In genomic region chr15:35101335-35101734, GRCh38 we compare ENCODE assay signal across 31 cellular contexts. TPM values are rescaled to one million over a fixed set of nuclear protein-coding genes. Genes with fewer than 3 reads are reported as not detected.
"Had no signal": no experiment of that assay in that cellular context is flagged by ENCODE, and none has a peak within 500 bp of the region (broad histone marks: within the 10 kb centered on the region; RNA-seq: fewer than 3 reads in every experiment).

No MANE protein-coding gene starts in this region.

- H3K27me3 ChIP-seq: colonic mucosa, esophagus squamous epithelium, gastrocnemius medialis, heart right ventricle had no signal

- H3K9me3 Mint-ChIP-seq: dendritic cell treated with granulocyte-macrophage colony-stimulating factor and Interleukin-4, amounts not matched to agents 40 ng/mL and 50 ng/mL, for 4 days; effector memory CD8-positive, alpha-beta T cell; endodermal cell had no signal

- H3K4me1 ChIP-seq: colonic mucosa, esophagus squamous epithelium, gastrocnemius medialis, heart right ventricle, left ventricle myocardium inferior, lower lobe of right lung had no signal

- H3K27ac ChIP-seq: colonic mucosa, epithelial cell of prostate, esophagus squamous epithelium, gastrocnemius medialis, heart right ventricle, left ventricle myocardium inferior, lower lobe of right lung had no signal

- H3K27me3 Mint-ChIP-seq: dendritic cell treated with granulocyte-macrophage colony-stimulating factor and Interleukin-4, amounts not matched to agents 40 ng/mL and 50 ng/mL, for 4 days had no signal

- DNase-seq: colonic mucosa; cortex of kidney; effector CD8-positive, alpha-beta T cell; effector memory CD8-positive, alpha-beta T cell; endodermal cell; erythroblast; esophagus squamous epithelium; foreskin fibroblast; foreskin melanocyte; gastrocnemius medialis; glutamatergic neuron; head of caudate nucleus; heart right ventricle; hippocampal formation; left cardiac atrium; left ventricle myocardium inferior; lower lobe of right lung; mesenchymal stem cell; midbrain had no signal

- H3K4me3 Mint-ChIP-seq: dendritic cell treated with granulocyte-macrophage colony-stimulating factor and Interleukin-4, amounts not matched to agents 40 ng/mL and 50 ng/mL, for 4 days; effector memory CD8-positive, alpha-beta T cell; endodermal cell had no signal

- H3K4me3 ChIP-seq: colonic mucosa, esophagus squamous epithelium, gastrocnemius medialis, heart right ventricle, left ventricle myocardium inferior, lower lobe of right lung had no signal

- FAIRE-seq: endometrium, islet of Langerhans, keratinocyte had no signal

- ATAC-seq: effector memory CD8-positive, alpha-beta T cell; esophagus mucosa; gastrocnemius medialis; heart right ventricle; left cardiac atrium; lower lobe of right lung had no signal

- H3K36me3 ChIP-seq: colonic mucosa, esophagus squamous epithelium, gastrocnemius medialis, heart right ventricle, left ventricle myocardium inferior, lower lobe of right lung had no signal

- H3K9me3 ChIP-seq: colonic mucosa, esophagus squamous epithelium, gastrocnemius medialis, heart right ventricle, left ventricle myocardium inferior, lower lobe of right lung had no signal

- H3K27ac Mint-ChIP-seq: dendritic cell treated with granulocyte-macrophage colony-stimulating factor and Interleukin-4, amounts not matched to agents 40 ng/mL and 50 ng/mL, for 4 days; effector memory CD8-positive, alpha-beta T cell; endodermal cell had no signal

RNA-seq across cellular contexts. Expression of gene NANOGP8, which starts 16.2 kb away (rescaled TPM):
- total RNA-seq: chondrocyte, colonic mucosa, dermis microvascular lymphatic vessel endothelial cell, gastrocnemius medialis, glomerular endothelial cell, kidney epithelial cell, left cardiac atrium, left ventricle myocardium inferior, lung microvascular endothelial cell, mesenteric fat pad had no signal
- polyA plus RNA-seq: heart right ventricle, keratinocyte had no signal
